22 cellular contexts compared by ENCODE assay signal in genomic region chr9:22154064-22154463, GRCh38.
"Had no signal": no experiment of that assay in that cellular context is flagged by ENCODE, and none has a peak within 500 bp of the region (broad histone marks: within the 10 kb centered on the region; RNA-seq: fewer than 3 reads in every experiment).

No MANE protein-coding gene starts in this region.

- H3K4me3 ChIP-seq: K562, SJSA1, SK-N-MC had no signal

- H3K27ac ChIP-seq: KMS-11, SJSA1, SK-N-MC had no signal

- H3K9ac ChIP-seq: KMS-11 had no signal

- ATAC-seq: K562 had no signal

- DNase-seq: Kasumi-1, MV-4-11, NCI-H1048, NCI-H1105, NCI-H1417, NCI-H1436 treated with DMSO at 0.1 percent for 48 hours, NCI-H1694 treated with DMSO at 0.1 percent for 48 hours, NCI-H1930, NCI-H2081, NCI-H2107, NCI-H2227 treated with DMSO at 0.1 percent for 48 hours, NCI-H510A, NCI-H524 treated with DMSO at 0.1 percent for 48 hours, NCI-H69, NCI-H774, Right ventricle myocardium superior, RPMI8226, SIG-M5 had no signal

- H3K36me3 ChIP-seq: SJSA1 had no signal

- H3K9me3 ChIP-seq: SJSA1 had no signal

- H3K27me3 ChIP-seq: SJSA1 had no signal

- H3K4me2 ChIP-seq: KMS-11 had no signal
